Comparison of ENCODE assay signal across 1 cellular context in the genomic region with DNA sequence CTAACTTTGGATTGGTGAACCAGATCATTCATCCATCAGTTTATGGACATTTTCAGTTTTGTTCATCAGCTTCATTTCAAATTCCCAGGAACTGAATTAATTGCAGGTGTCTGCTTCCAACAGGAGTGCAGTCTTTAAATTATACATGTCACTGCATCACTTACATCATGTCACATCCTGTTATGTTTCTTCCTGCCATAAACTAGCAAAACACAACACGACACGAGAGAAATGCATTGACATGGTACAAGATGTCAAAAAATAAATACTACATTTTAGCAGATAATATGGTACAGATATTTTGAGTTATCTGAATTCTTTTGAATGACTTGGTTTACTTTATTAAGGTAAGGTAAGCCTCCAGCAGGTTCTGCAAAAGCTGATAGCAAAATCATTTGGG.
TF ChIP-seq lines count a peak whose summit lies in the region.

No MANE protein-coding gene starts in this region.

TF ChIP-seq in HCT116, 20 proteins besides CTCF, POLR2A, EP300 and RAD21 (continued from another document):
- TF ChIP-seq YY1 (IDR thresholded peaks at IDR 0.05; ENCODE audit: extremely low read depth, insufficient replicate concordance, low read depth, low read length) (no peak), SRF (IDR thresholded peaks at IDR 0.05; ENCODE audit: low read depth) (no peak), CBX3 (IDR thresholded peaks at IDR 0.05; ENCODE audit: low read depth) (no peak), FOSL1 (IDR thresholded peaks at IDR 0.05; ENCODE audit: low read depth) (no peak), SP1 (IDR thresholded peaks at IDR 0.05; ENCODE audit: low read depth) (no peak), ZFX (IDR thresholded peaks at IDR 0.05) (no peak), JUND (IDR thresholded peaks at IDR 0.05) (no peak), CEBPB (IDR thresholded peaks at IDR 0.05; ENCODE audit: low read depth) (no peak), EZH2phosphoT487 (IDR thresholded peaks at IDR 0.05; ENCODE audit: borderline replicate concordance) (no peak), POLR2AphosphoS5 (IDR thresholded peaks at IDR 0.05; ENCODE audit: low read depth, low read length) (no peak), EGR1 (IDR thresholded peaks at IDR 0.05; ENCODE audit: low read depth) (no peak), SIN3A (IDR thresholded peaks at IDR 0.05; ENCODE audit: low read depth) (no peak), ZNF274 (IDR thresholded peaks at IDR 0.05; ENCODE audit: low read depth, low read length) (no peak)
- TF ChIP-seq, protein P1, sequence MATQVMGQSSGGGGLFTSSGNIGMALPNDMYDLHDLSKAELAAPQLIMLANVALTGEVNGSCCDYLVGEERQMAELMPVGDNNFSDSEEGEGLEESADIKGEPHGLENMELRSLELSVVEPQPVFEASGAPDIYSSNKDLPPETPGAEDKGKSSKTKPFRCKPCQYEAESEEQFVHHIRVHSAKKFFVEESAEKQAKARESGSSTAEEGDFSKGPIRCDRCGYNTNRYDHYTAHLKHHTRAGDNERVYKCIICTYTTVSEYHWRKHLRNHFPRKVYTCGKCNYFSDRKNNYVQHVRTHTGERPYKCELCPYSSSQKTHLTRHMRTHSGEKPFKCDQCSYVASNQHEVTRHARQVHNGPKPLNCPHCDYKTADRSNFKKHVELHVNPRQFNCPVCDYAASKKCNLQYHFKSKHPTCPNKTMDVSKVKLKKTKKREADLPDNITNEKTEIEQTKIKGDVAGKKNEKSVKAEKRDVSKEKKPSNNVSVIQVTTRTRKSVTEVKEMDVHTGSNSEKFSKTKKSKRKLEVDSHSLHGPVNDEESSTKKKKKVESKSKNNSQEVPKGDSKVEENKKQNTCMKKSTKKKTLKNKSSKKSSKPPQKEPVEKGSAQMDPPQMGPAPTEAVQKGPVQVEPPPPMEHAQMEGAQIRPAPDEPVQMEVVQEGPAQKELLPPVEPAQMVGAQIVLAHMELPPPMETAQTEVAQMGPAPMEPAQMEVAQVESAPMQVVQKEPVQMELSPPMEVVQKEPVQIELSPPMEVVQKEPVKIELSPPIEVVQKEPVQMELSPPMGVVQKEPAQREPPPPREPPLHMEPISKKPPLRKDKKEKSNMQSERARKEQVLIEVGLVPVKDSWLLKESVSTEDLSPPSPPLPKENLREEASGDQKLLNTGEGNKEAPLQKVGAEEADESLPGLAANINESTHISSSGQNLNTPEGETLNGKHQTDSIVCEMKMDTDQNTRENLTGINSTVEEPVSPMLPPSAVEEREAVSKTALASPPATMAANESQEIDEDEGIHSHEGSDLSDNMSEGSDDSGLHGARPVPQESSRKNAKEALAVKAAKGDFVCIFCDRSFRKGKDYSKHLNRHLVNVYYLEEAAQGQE (IDR thresholded peaks at IDR 0.05; ENCODE audit: low read depth) = no peak
- TF ChIP-seq, protein P2, sequence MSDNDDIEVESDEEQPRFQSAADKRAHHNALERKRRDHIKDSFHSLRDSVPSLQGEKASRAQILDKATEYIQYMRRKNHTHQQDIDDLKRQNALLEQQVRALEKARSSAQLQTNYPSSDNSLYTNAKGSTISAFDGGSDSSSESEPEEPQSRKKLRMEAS (IDR thresholded peaks at IDR 0.05) = no peak
- TF ChIP-seq, protein P3, sequence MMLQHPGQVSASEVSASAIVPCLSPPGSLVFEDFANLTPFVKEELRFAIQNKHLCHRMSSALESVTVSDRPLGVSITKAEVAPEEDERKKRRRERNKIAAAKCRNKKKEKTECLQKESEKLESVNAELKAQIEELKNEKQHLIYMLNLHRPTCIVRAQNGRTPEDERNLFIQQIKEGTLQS (IDR thresholded peaks at IDR 0.05) = no peak
TF ChIP-seq in HCT116: peak in this region for 0.
